ENCODE assay signal across 11 cellular contexts in genomic region chr3:169564883-169565282, GRCh38.
DNase-seq lines count a peak whose midpoint lies in the region; ATAC-seq and TF ChIP-seq lines count a peak whose summit lies in the region.
"Had no signal": no experiment of that assay in that cellular context is flagged by ENCODE, and none has a peak within 500 bp of the region (broad histone marks: within the 10 kb centered on the region; RNA-seq: fewer than 3 reads in every experiment).

No MANE protein-coding gene starts in this region.

- intact Hi-C loops in HCT116 (cut with micrococcal nuclease), result no loop called here
- intact Hi-C loops in Panc1 (cut with micrococcal nuclease; ENCODE audit: unreplicated experiment), result no loop called here
- intact Hi-C loops in left colon (cut with DNase I, micrococcal nuclease), result no loop called here

- RAD21 ChIA-PET in HCT116 (lab: Charles Lee; ENCODE audit: low non-redundant PET in 1 of 2, low total read pairs in 2 of 2, uncharacterized antibody in 2 of 2, unreplicated experiment in 2 of 2), result no interaction called here

- DNase-seq in HCT116 (ENCODE audit: low read depth, low spot score), result no peak
- DNase-seq in Panc1 (ENCODE audit: low read depth, low spot score), result no peak
- DNase-seq in left colon, result no peak
- no peak for DNase-seq in activated T-cell treated with anti-CD3 and anti-CD28 coated beads for 4 hours
- no peak for DNase-seq in stimulated activated CD4-positive, alpha-beta T cell treated with anti-CD3 and anti-CD28 coated beads, Interleukin-2, amount 100 ng/mL, for 24 hours
- DNase-seq: effector memory CD4-positive, alpha-beta T cell; NCI-H2107; SHP77 had no signal

- TF ChIP-seq CTCF in GM12874 (IDR thresholded peaks at IDR 0.05; ENCODE audit: insufficient read depth, low read depth, low read length) (0 out of 2 replicates have a peak, but pooled peaks have one; percentile 28), HCT116 (IDR thresholded peaks at IDR 0.05 in 2 of 3, conservative IDR thresholded peaks at IDR 0.05 in 1 of 3; ENCODE audit: borderline replicate concordance in 1 of 3, insufficient read depth in 1 of 3, low read depth in 2 of 3, low read length in 2 of 3) (peak in 2 of 3 experiments; percentile 36 to 41; a peak in 3 of 6 replicates), Panc1 (IDR thresholded peaks at IDR 0.05) (0 out of 2 replicates have a peak, but pooled peaks have one; percentile 26)

- no peaks in the 10 kb centered on the region for H3K79me2 ChIP-seq in HCT116 (ENCODE audit: insufficient read depth, low read length)

- H3K4me1 ChIP-seq in HCT116 (ENCODE audit: control insufficient read depth in 1 of 2, insufficient read depth in 2 of 2, low read length in 2 of 2) (no peaks in the 10 kb centered on the region), Panc1 (ENCODE audit: control insufficient read depth, insufficient read depth, low read length) (no peaks in the 10 kb centered on the region)

- no peak overlapping the region for H3K4me3 ChIP-seq in HCT116 (replicated peaks in 1 of 2; ENCODE audit: low read depth in 1 of 2, low read length in 2 of 2)
- H3K4me3 ChIP-seq in Panc1 (ENCODE audit: low read depth in 2 of 2, low read length in 2 of 2), result no peak overlapping the region

- POLR2A ChIA-PET in HCT116 (lab: Charles Lee), result no interaction called here
- POLR2A ChIA-PET in Panc1 (lab: Charles Lee), result no interaction called here

- TF ChIP-seq POLR2A in HCT116 (IDR thresholded peaks at IDR 0.05; ENCODE audit: borderline replicate concordance, extremely low read depth, insufficient read depth, insufficient read length), result no peak

- H3K9me2 ChIP-seq in HCT116 (ENCODE audit: insufficient read depth), result no peaks in the 10 kb centered on the region

- H3K9ac ChIP-seq in HCT116 (ENCODE audit: low read length), result no peak overlapping the region

- no peak overlapping the region for H2AFZ ChIP-seq in HCT116 (ENCODE audit: low read depth, low read length, poor library complexity, severe bottlenecking)

- no TSS peak for BruUV-seq in HCT116 (replicated peaks; lab: Mats Ljungman, UMichigan)
- no TSS peak for BruUV-seq in Panc1 (replicated peaks; lab: Mats Ljungman, UMichigan)

- CTCF ChIA-PET in HCT116 (lab: Charles Lee), result interaction anchor here (1.0 kb wide), 1 partner anchor 9 kb away, joined by 5 read pairs; no protein-coding TSS in a partner anchor
- CTCF ChIA-PET in Panc1 (lab: Charles Lee), result no interaction called here

- no peak overlapping the region for H3K4me2 ChIP-seq in HCT116 (ENCODE audit: low read length)

- TF ChIP-seq RAD21 in HCT116 (IDR thresholded peaks at IDR 0.05; ENCODE audit: low read depth), result 0 out of 2 replicates have a peak, but pooled peaks have one; percentile 6

- H3K36me3 ChIP-seq in HCT116 (ENCODE audit: control insufficient read depth in 1 of 2, insufficient read depth in 2 of 2, low read length in 2 of 2) (no peaks in the 10 kb centered on the region), Panc1 (ENCODE audit: control insufficient read depth, insufficient read depth, low read length) (no peaks in the 10 kb centered on the region)

- in situ Hi-C loops in Panc1 (cut with HindIII; ENCODE audit: low pct_unique_long_range_greater_than_20kb, low sequenced_read_pairs), result no loop called here

- ATAC-seq in HCT116 (peak; percentile 78), Panc1 (peak; percentile 48; the same call in 1 of the 2 replicates), left colon (peak; percentile 39), HG03045 (IDR thresholded peaks at IDR 0.05; ENCODE audit: unreplicated experiment) (no peak), HG02623 (IDR thresholded peaks at IDR 0.05; ENCODE audit: unreplicated experiment) (no peak)

- no peaks in the 10 kb centered on the region for H3K27me3 ChIP-seq in HCT116 (ENCODE audit: insufficient read depth, low read length)
- H3K27me3 ChIP-seq in Panc1 (ENCODE audit: control insufficient read depth, insufficient read depth, low read length), result no peaks in the 10 kb centered on the region

- H4K20me1 ChIP-seq in HCT116 (ENCODE audit: insufficient read depth), result no peaks in the 10 kb centered on the region; the same call in 1 of the 2 replicates

- H3K9me3 ChIP-seq in HCT116 (ENCODE audit: control insufficient read depth in 1 of 2, insufficient read depth in 1 of 2, low read depth in 1 of 2, low read length in 2 of 2) (no peaks in the 10 kb centered on the region), Panc1 (ENCODE audit: control insufficient read depth, insufficient read depth, low read depth, low read length) (no peaks in the 10 kb centered on the region)

- H3K27ac ChIP-seq in HCT116 (ENCODE audit: low read depth, low read length) (no peak overlapping the region), Panc1 (ENCODE audit: low read length) (no peak overlapping the region)

TF ChIP-seq in HCT116, 20 proteins besides CTCF, POLR2A, EP300 and RAD21:
- TF ChIP-seq, protein P1, sequence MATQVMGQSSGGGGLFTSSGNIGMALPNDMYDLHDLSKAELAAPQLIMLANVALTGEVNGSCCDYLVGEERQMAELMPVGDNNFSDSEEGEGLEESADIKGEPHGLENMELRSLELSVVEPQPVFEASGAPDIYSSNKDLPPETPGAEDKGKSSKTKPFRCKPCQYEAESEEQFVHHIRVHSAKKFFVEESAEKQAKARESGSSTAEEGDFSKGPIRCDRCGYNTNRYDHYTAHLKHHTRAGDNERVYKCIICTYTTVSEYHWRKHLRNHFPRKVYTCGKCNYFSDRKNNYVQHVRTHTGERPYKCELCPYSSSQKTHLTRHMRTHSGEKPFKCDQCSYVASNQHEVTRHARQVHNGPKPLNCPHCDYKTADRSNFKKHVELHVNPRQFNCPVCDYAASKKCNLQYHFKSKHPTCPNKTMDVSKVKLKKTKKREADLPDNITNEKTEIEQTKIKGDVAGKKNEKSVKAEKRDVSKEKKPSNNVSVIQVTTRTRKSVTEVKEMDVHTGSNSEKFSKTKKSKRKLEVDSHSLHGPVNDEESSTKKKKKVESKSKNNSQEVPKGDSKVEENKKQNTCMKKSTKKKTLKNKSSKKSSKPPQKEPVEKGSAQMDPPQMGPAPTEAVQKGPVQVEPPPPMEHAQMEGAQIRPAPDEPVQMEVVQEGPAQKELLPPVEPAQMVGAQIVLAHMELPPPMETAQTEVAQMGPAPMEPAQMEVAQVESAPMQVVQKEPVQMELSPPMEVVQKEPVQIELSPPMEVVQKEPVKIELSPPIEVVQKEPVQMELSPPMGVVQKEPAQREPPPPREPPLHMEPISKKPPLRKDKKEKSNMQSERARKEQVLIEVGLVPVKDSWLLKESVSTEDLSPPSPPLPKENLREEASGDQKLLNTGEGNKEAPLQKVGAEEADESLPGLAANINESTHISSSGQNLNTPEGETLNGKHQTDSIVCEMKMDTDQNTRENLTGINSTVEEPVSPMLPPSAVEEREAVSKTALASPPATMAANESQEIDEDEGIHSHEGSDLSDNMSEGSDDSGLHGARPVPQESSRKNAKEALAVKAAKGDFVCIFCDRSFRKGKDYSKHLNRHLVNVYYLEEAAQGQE (IDR thresholded peaks at IDR 0.05; ENCODE audit: low read depth), result no peak
- TF ChIP-seq FOSL1 (IDR thresholded peaks at IDR 0.05; ENCODE audit: low read depth) (no peak), TCF7L2 (IDR thresholded peaks at IDR 0.05; ENCODE audit: borderline replicate concordance, extremely low read depth, insufficient read depth, insufficient read length) (no peak), ELF1 (IDR thresholded peaks at IDR 0.05; ENCODE audit: borderline replicate concordance, low read depth) (no peak), EZH2phosphoT487 (IDR thresholded peaks at IDR 0.05; ENCODE audit: borderline replicate concordance) (no peak), ZNF274 (IDR thresholded peaks at IDR 0.05; ENCODE audit: low read depth, low read length) (no peak), ATF3 (IDR thresholded peaks at IDR 0.05) (no peak), CEBPB (IDR thresholded peaks at IDR 0.05; ENCODE audit: low read depth) (no peak), ZFX (IDR thresholded peaks at IDR 0.05) (no peak), YY1 (IDR thresholded peaks at IDR 0.05; ENCODE audit: extremely low read depth, insufficient replicate concordance, low read depth, low read length) (no peak), SRF (IDR thresholded peaks at IDR 0.05; ENCODE audit: low read depth) (no peak), SP1 (IDR thresholded peaks at IDR 0.05; ENCODE audit: low read depth) (no peak)
- TF ChIP-seq, protein P2, sequence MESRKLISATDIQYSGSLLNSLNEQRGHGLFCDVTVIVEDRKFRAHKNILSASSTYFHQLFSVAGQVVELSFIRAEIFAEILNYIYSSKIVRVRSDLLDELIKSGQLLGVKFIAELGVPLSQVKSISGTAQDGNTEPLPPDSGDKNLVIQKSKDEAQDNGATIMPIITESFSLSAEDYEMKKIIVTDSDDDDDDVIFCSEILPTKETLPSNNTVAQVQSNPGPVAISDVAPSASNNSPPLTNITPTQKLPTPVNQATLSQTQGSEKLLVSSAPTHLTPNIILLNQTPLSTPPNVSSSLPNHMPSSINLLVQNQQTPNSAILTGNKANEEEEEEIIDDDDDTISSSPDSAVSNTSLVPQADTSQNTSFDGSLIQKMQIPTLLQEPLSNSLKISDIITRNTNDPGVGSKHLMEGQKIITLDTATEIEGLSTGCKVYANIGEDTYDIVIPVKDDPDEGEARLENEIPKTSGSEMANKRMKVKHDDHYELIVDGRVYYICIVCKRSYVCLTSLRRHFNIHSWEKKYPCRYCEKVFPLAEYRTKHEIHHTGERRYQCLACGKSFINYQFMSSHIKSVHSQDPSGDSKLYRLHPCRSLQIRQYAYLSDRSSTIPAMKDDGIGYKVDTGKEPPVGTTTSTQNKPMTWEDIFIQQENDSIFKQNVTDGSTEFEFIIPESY (IDR thresholded peaks at IDR 0.05; ENCODE audit: extremely low read depth, insufficient replicate concordance, low read length), result no peak
TF ChIP-seq in HCT116: peak in this region for 0.

Comparison
In these comparisons a context has a peak if more than half of its experiments do, and no peak if none do; other contexts are left out.
1. ATAC-seq: peak in HCT116 (single experiment), Panc1 (single experiment) and left colon (single experiment); none in HG03045 (single experiment) and HG02623 (single experiment).
2. Peak in every context shown above with its lines, with median percentiles within 50 percentile points of each other: CTCF ChIP-seq.